In genomic region chr13:58587183-58587582, GRCh38 we compare ENCODE assay signal across 12 cellular contexts.
A peak's percentile ranks its signal among the peaks of the same experiment; 100 is the strongest.
DNase-seq lines count a peak whose midpoint lies in the region; ATAC-seq and TF ChIP-seq lines count a peak whose summit lies in the region.
"Had no signal": no experiment of that assay in that cellular context is flagged by ENCODE, and none has a peak within 500 bp of the region (broad histone marks: within the 10 kb centered on the region; RNA-seq: fewer than 3 reads in every experiment).

No MANE protein-coding gene starts in this region.

- CTCF ChIA-PET in T-cell (lab: Charles Lee) = no interaction called here

- DNase-seq in NOMO-1 treated with dmso at 0.1 percent for 144 hours (lab: John Stamatoyannopoulos, UW; ENCODE audit: unreplicated experiment) = peak; percentile 56
- no peak for DNase-seq in superior temporal gyrus (ENCODE audit: extremely low spot score)
- DNase-seq in islet precursor cell = no peak
- DNase-seq in T-cell = no peak
- no peak for DNase-seq in anterior cingulate cortex (lab: John Stamatoyannopoulos, UW)
- DNase-seq: CD4-positive, alpha-beta memory T cell; foreskin melanocyte; NCI-H1105 treated with DMSO at 0.1 percent for 48 hours had no signal

- TF ChIP-seq POLR2A in GM18505 (IDR thresholded peaks at IDR 0.05; ENCODE audit: borderline replicate concordance, extremely low read depth, insufficient read depth, insufficient read length) = no peak

- no peak overlapping the region for H3K4me3 Mint-ChIP-seq in T-cell
- H3K4me3 Mint-ChIP-seq: CD4-positive, alpha-beta memory T cell; memory B cell had no signal

- H3K4me1 Mint-ChIP-seq in T-cell = no peaks in the 10 kb centered on the region
- H3K4me1 Mint-ChIP-seq: CD4-positive, alpha-beta memory T cell; memory B cell had no signal

- peaks cover 8 to 19% (median 8%) of the 10 kb centered on the region in 3 donors for H3K9me3 Mint-ChIP-seq in T-cell

- H3K27ac Mint-ChIP-seq in T-cell = no peak overlapping the region
- H3K27ac Mint-ChIP-seq: CD4-positive, alpha-beta memory T cell; memory B cell had no signal

- H3K36me3 Mint-ChIP-seq in T-cell = no peaks in the 10 kb centered on the region
- H3K36me3 Mint-ChIP-seq: CD4-positive, alpha-beta memory T cell; memory B cell had no signal

- H3K27me3 Mint-ChIP-seq in T-cell = no peaks in the 10 kb centered on the region
- H3K27me3 Mint-ChIP-seq: CD4-positive, alpha-beta memory T cell; memory B cell had no signal

- peak; percentile 99 for ATAC-seq in GM18505 (IDR thresholded peaks at IDR 0.05; ENCODE audit: unreplicated experiment)
- peak; percentile 96 for ATAC-seq in GM21390 (IDR thresholded peaks at IDR 0.05; ENCODE audit: unreplicated experiment)
- ATAC-seq in HG03095 (IDR thresholded peaks at IDR 0.05; ENCODE audit: unreplicated experiment) = peak; percentile 98
- ATAC-seq in T-cell (replicated peaks in 1 of 4) = no peak

- POLR2A ChIA-PET in T-cell (lab: Charles Lee) = no interaction called here

Comparison
In these comparisons a context has a peak if more than half of its experiments do, and no peak if none do; other contexts are left out.
1. ATAC-seq: peak in GM18505 (single experiment), GM21390 (single experiment) and HG03095 (single experiment); none in T-cell (0 of 4).